In genomic region chr18:26386002-26386401, GRCh38 we compare ENCODE assay signal across 8 cellular contexts.
A peak's percentile ranks its signal among the peaks of the same experiment; 100 is the strongest.
DNase-seq lines count a peak whose midpoint lies in the region; ATAC-seq and TF ChIP-seq lines count a peak whose summit lies in the region.

No MANE protein-coding gene starts in this region.

- no peak for ATAC-seq in activated CD8-positive, alpha-beta T cell treated with anti-CD3 and anti-CD28 coated beads, Interleukin-2, amount 10 ng/mL, durations not matched to agents 7 days and 5 days

- H3K27ac ChIP-seq in brain microvascular endothelial cell (peak overlapping the region; percentile 99), subcutaneous abdominal adipose tissue (ENCODE audit: low read depth, low read length) (peak overlapping the region; percentile 71)

- TF ChIP-seq CTCF in brain microvascular endothelial cell (IDR thresholded peaks at IDR 0.05; ENCODE audit: low read depth, low read length, missing control alignments) = peak; percentile 27

- H3K27ac Mint-ChIP-seq in activated CD8-positive, alpha-beta T cell treated with anti-CD3 and anti-CD28 coated beads, Interleukin-2, amount 10 ng/mL, durations not matched to agents 7 days and 5 days = no peak overlapping the region

- H3K27me3 ChIP-seq in brain microvascular endothelial cell (replicated peaks) (no peaks in the 10 kb centered on the region), subcutaneous abdominal adipose tissue (ENCODE audit: control insufficient read depth in 5 of 5, insufficient read depth in 4 of 5, low read length in 5 of 5) (no peaks in the 10 kb centered on the region)

- H3K4me1 ChIP-seq in subcutaneous abdominal adipose tissue (ENCODE audit: control insufficient read depth in 5 of 5, insufficient read depth in 5 of 5, low read length in 5 of 5) = peaks cover 1 to 20% (median 16%) of the 10 kb centered on the region in 5 donors

- no peak overlapping the region for H3K4me3 Mint-ChIP-seq in activated CD8-positive, alpha-beta T cell treated with anti-CD3 and anti-CD28 coated beads, Interleukin-2, amount 10 ng/mL, durations not matched to agents 7 days and 5 days

- no peaks in the 10 kb centered on the region for H3K4me1 Mint-ChIP-seq in activated CD8-positive, alpha-beta T cell treated with anti-CD3 and anti-CD28 coated beads, Interleukin-2, amount 10 ng/mL, durations not matched to agents 7 days and 5 days (ENCODE audit: low read depth)

- CTCF ChIA-PET in HEK293T (lab: Yijun Ruan, JAX) = interaction anchor here (0.5 to 0.7 kb wide), 2 partner anchors 18 to 62 kb away, joined by 3 read pairs; no protein-coding TSS in a partner anchor
- CTCF ChIA-PET in activated CD8-positive, alpha-beta T cell treated with anti-CD3 and anti-CD28 coated beads, Interleukin-2, amount 10 ng/mL, durations not matched to agents 7 days and 5 days (lab: Charles Lee) = no interaction called here

- POLR2A ChIA-PET in HEK293T (lab: Yijun Ruan, JAX) = no interaction called here
- POLR2A ChIA-PET in activated CD8-positive, alpha-beta T cell treated with anti-CD3 and anti-CD28 coated beads, Interleukin-2, amount 10 ng/mL, durations not matched to agents 7 days and 5 days (lab: Charles Lee) = no interaction called here

- in situ Hi-C loops in brain microvascular endothelial cell (cut with HindIII; ENCODE audit: low pct_ligation_motif_present, low sequenced_read_pairs) = no loop called here
- in situ Hi-C loops in KBM-7 (cut with MboI; ENCODE audit: low pct_unique_long_range_greater_than_20kb, low sequenced_read_pairs) = no loop called here

- no peaks in the 10 kb centered on the region for H3K27me3 Mint-ChIP-seq in activated CD8-positive, alpha-beta T cell treated with anti-CD3 and anti-CD28 coated beads, Interleukin-2, amount 10 ng/mL, durations not matched to agents 7 days and 5 days (ENCODE audit: low read depth)

- H3K9ac ChIP-seq in subcutaneous abdominal adipose tissue (ENCODE audit: low read length in 5 of 5) = peak overlapping the region in 2 of 5 donors; percentile 5 to 35

- peaks cover 9% of the 10 kb centered on the region for H3K36me3 Mint-ChIP-seq in activated CD8-positive, alpha-beta T cell treated with anti-CD3 and anti-CD28 coated beads, Interleukin-2, amount 10 ng/mL, durations not matched to agents 7 days and 5 days (ENCODE audit: low read depth)

- H3K9me3 ChIP-seq in subcutaneous abdominal adipose tissue (ENCODE audit: control insufficient read depth in 5 of 5, low read length in 5 of 5) = no peaks in the 10 kb centered on the region

- H3K4me3 ChIP-seq in brain microvascular endothelial cell (ENCODE audit: low read depth, low read length) (no peak overlapping the region), subcutaneous abdominal adipose tissue (ENCODE audit: low read depth in 1 of 5, low read length in 5 of 5) (no peak overlapping the region)

- no peaks in the 10 kb centered on the region for H3K9me3 Mint-ChIP-seq in activated CD8-positive, alpha-beta T cell treated with anti-CD3 and anti-CD28 coated beads, Interleukin-2, amount 10 ng/mL, durations not matched to agents 7 days and 5 days (ENCODE audit: insufficient read depth)

- H3K36me3 ChIP-seq in brain microvascular endothelial cell (replicated peaks) (no peaks in the 10 kb centered on the region), subcutaneous abdominal adipose tissue (ENCODE audit: control insufficient read depth in 5 of 5, insufficient read depth in 5 of 5, low read length in 5 of 5) (peaks cover 0 to 2% (median 0%) of the 10 kb centered on the region in 5 donors)

- DNase-seq in NCI-H2081 (lab: John Stamatoyannopoulos, UW) (peak; percentile 13 to 34), NCI-H2081 treated with DMSO at 0.1 percent for 48 hours (lab: John Stamatoyannopoulos, UW) (no peak), brain microvascular endothelial cell (peak; percentile 94), kidney tubule cell (ENCODE audit: low spot score) (peak; percentile 39), HEK293T (ENCODE audit: extremely low spot score) (no peak), KBM-7 (no peak)
- no peak for DNase-seq in activated CD8-positive, alpha-beta T cell treated with anti-CD3 and anti-CD28 coated beads, Interleukin-2, amount 10 ng/mL, durations not matched to agents 7 days and 5 days

TF ChIP-seq in HEK293T, 16 proteins besides CTCF, POLR2A, EP300 and RAD21:
- TF ChIP-seq BHLHE40 (IDR thresholded peaks at IDR 0.05; ENCODE audit: borderline replicate concordance) (no peak), LEF1 (IDR thresholded peaks at IDR 0.05; ENCODE audit: borderline replicate concordance) (no peak), PKNOX1 (IDR thresholded peaks at IDR 0.05) (no peak), FOXA1 (IDR thresholded peaks at IDR 0.05) (no peak), TARDBP (IDR thresholded peaks at IDR 0.05) (no peak), ZNF384 (IDR thresholded peaks at IDR 0.05) (no peak)

Comparison
In these comparisons a context has a peak if more than half of its experiments do, and no peak if none do; other contexts are left out.
1. DNase-seq: peak in NCI-H2081 (2 of 2), brain microvascular endothelial cell (single experiment) and kidney tubule cell (single experiment); none in NCI-H2081 treated with DMSO at 0.1 percent for 48 hours (single experiment), HEK293T (single experiment), KBM-7 (single experiment) and activated CD8-positive, alpha-beta T cell treated with anti-CD3 and anti-CD28 coated beads, Interleukin-2, amount 10 ng/mL, durations not matched to agents 7 days and 5 days (single experiment).